Comparison of ENCODE assay signal across 30 cellular contexts in genomic region chr10:72545511-72545910, GRCh38.
"Had no signal": no experiment of that assay in that cellular context is flagged by ENCODE, and none has a peak within 500 bp of the region (broad histone marks: within the 10 kb centered on the region; RNA-seq: fewer than 3 reads in every experiment).

No MANE protein-coding gene starts in this region.

- H3K27me3 Mint-ChIP-seq: activated CD4-positive, alpha-beta memory T cell treated with anti-CD3 and anti-CD28 coated beads, Interleukin-2, amount 10 ng/mL, durations not matched to agents 7 days and 5 days; activated CD4-positive, alpha-beta T cell treated with anti-CD3 and anti-CD28 coated beads, Interleukin-2, amount 10 ng/mL, durations not matched to agents 7 days and 5 days; activated naive CD4-positive, alpha-beta T cell treated with anti-CD3 and anti-CD28 coated beads, Interleukin-2, amount 10 ng/mL, durations not matched to agents 7 days and 5 days; activated naive CD8-positive, alpha-beta T cell treated with anti-CD3 and anti-CD28 coated beads, Interleukin-2, amount 10 ng/mL, durations not matched to agents 7 days and 5 days; naive B cell had no signal

- H3K27ac ChIP-seq: brain microvascular endothelial cell, heart right ventricle, left ventricle myocardium inferior, right atrium auricular region, suprapubic skin, tibial artery, WERI-Rb-1 had no signal

- H3K4me3 Mint-ChIP-seq: activated CD4-positive, alpha-beta memory T cell treated with anti-CD3 and anti-CD28 coated beads, Interleukin-2, amount 10 ng/mL, durations not matched to agents 7 days and 5 days; activated CD4-positive, alpha-beta T cell treated with anti-CD3 and anti-CD28 coated beads, Interleukin-2, amount 10 ng/mL, durations not matched to agents 7 days and 5 days; activated naive CD4-positive, alpha-beta T cell treated with anti-CD3 and anti-CD28 coated beads, Interleukin-2, amount 10 ng/mL, durations not matched to agents 7 days and 5 days; activated naive CD8-positive, alpha-beta T cell treated with anti-CD3 and anti-CD28 coated beads, Interleukin-2, amount 10 ng/mL, durations not matched to agents 7 days and 5 days; activated T-cell treated with anti-CD3 and anti-CD28 coated beads, Interleukin-2, amount 50 U/mL, for 72 hours; naive B cell; neural crest cell; T-helper 1 cell treated with Interleukin-12 subunit alpha and Interleukin-12 subunit beta and Interleukin-4 antibody, amounts not matched to agents 30 μg/mL and 1 μg/mL, for 36 hours had no signal

- H3K27ac Mint-ChIP-seq: activated CD4-positive, alpha-beta memory T cell treated with anti-CD3 and anti-CD28 coated beads, Interleukin-2, amount 10 ng/mL, durations not matched to agents 7 days and 5 days; activated CD4-positive, alpha-beta T cell treated with anti-CD3 and anti-CD28 coated beads, Interleukin-2, amount 10 ng/mL, durations not matched to agents 7 days and 5 days; activated naive CD4-positive, alpha-beta T cell treated with anti-CD3 and anti-CD28 coated beads, Interleukin-2, amount 10 ng/mL, durations not matched to agents 7 days and 5 days; activated naive CD8-positive, alpha-beta T cell treated with anti-CD3 and anti-CD28 coated beads, Interleukin-2, amount 10 ng/mL, durations not matched to agents 7 days and 5 days; activated T-cell treated with anti-CD3 and anti-CD28 coated beads, Interleukin-2, amount 50 U/mL, for 72 hours; naive B cell; T-helper 1 cell treated with Interleukin-12 subunit alpha and Interleukin-12 subunit beta and Interleukin-4 antibody, amounts not matched to agents 30 μg/mL and 1 μg/mL, for 36 hours had no signal

- H3K9me3 ChIP-seq: suprapubic skin had no signal

- H3K9ac ChIP-seq: SK-N-SH had no signal

- H3K4me1 Mint-ChIP-seq: activated CD4-positive, alpha-beta memory T cell treated with anti-CD3 and anti-CD28 coated beads, Interleukin-2, amount 10 ng/mL, durations not matched to agents 7 days and 5 days; activated CD4-positive, alpha-beta T cell treated with anti-CD3 and anti-CD28 coated beads, Interleukin-2, amount 10 ng/mL, durations not matched to agents 7 days and 5 days; activated naive CD4-positive, alpha-beta T cell treated with anti-CD3 and anti-CD28 coated beads, Interleukin-2, amount 10 ng/mL, durations not matched to agents 7 days and 5 days; activated naive CD8-positive, alpha-beta T cell treated with anti-CD3 and anti-CD28 coated beads, Interleukin-2, amount 10 ng/mL, durations not matched to agents 7 days and 5 days; neural crest cell had no signal

- ATAC-seq: activated T-cell treated with anti-CD3 and anti-CD28 coated beads, Interleukin-2, amount 50 U/mL, for 72 hours; esophagus mucosa; heart right ventricle had no signal

- DNase-seq: activated CD4-positive, alpha-beta memory T cell treated with anti-CD3 and anti-CD28 coated beads, Interleukin-2, amount 10 ng/mL, durations not matched to agents 7 days and 5 days; activated CD4-positive, alpha-beta T cell treated with anti-CD3 and anti-CD28 coated beads, Interleukin-2, amount 10 ng/mL, durations not matched to agents 7 days and 5 days; activated CD4-positive, CD25-positive, alpha-beta regulatory T cell treated with anti-CD3 and anti-CD28 coated beads, Interleukin-2, amount 50 U/mL, for 72 hours; activated effector memory CD4-positive, alpha-beta T cell treated with Interleukin-2 at 50 U/mL for 16 hours; activated naive CD4-positive, alpha-beta T cell treated with anti-CD3 and anti-CD28 coated beads, Interleukin-2, amount 10 ng/mL, durations not matched to agents 7 days and 5 days; activated naive CD8-positive, alpha-beta T cell treated with anti-CD3 and anti-CD28 coated beads, Interleukin-2, amount 10 ng/mL, durations not matched to agents 7 days and 5 days; activated T-cell treated with anti-CD3 and anti-CD28 coated beads, Interleukin-2, amount 50 U/mL, for 72 hours; brain microvascular endothelial cell; cortex of kidney; foreskin melanocyte; heart right ventricle; islet precursor cell; left ventricle myocardium inferior; naive B cell; SK-N-SH; stimulated activated CD4-positive, alpha-beta T cell treated with anti-CD3 and anti-CD28 coated beads, Interleukin-15, amount 100 ng/mL, for 24 hours; stimulated activated CD4-positive, alpha-beta T cell treated with anti-CD3 and anti-CD28 coated beads, Interleukin-2, amount 100 ng/mL, for 24 hours; stimulated activated naive CD4-positive, alpha-beta T cell; SW 1271; T-helper 9 cell; tibial artery; WERI-Rb-1 had no signal

- H3K27me3 ChIP-seq: brain microvascular endothelial cell, heart right ventricle, right atrium auricular region, suprapubic skin, tibial artery had no signal

- FAIRE-seq: astrocyte, TTC549 had no signal

- H3K4me2 ChIP-seq: SK-N-SH had no signal

- H3K4me1 ChIP-seq: left ventricle myocardium inferior, suprapubic skin had no signal

- H3K9me3 Mint-ChIP-seq: activated naive CD8-positive, alpha-beta T cell treated with anti-CD3 and anti-CD28 coated beads, Interleukin-2, amount 10 ng/mL, durations not matched to agents 7 days and 5 days had no signal

- H3K4me3 ChIP-seq: heart right ventricle, left ventricle myocardium inferior, lung, right atrium auricular region, suprapubic skin, tibial artery had no signal
